In genomic region chr22:37428649-37429586, GRCh38 we compare ENCODE assay signal across 8 cellular contexts.
DNase-seq lines count a peak whose midpoint lies in the region; ATAC-seq and TF ChIP-seq lines count a peak whose summit lies in the region.

No MANE protein-coding gene starts in this region.

- TF ChIP-seq CTCF in AG10803 (conservative IDR thresholded peaks at IDR 0.05; ENCODE audit: low read length) = peak; percentile 76

- H3K36me3 Mint-ChIP-seq in activated naive CD8-positive, alpha-beta T cell treated with anti-CD3 and anti-CD28 coated beads, Interleukin-2, amount 50 U/mL, for 24 hours (ENCODE audit: low read depth) = peaks cover 4% of the 10 kb centered on the region

- peaks cover 9% of the 10 kb centered on the region for H3K9me3 ChIP-seq in HAP-1

- no peak overlapping the region for H3K27ac Mint-ChIP-seq in activated naive CD8-positive, alpha-beta T cell treated with anti-CD3 and anti-CD28 coated beads, Interleukin-2, amount 50 U/mL, for 24 hours

- in situ Hi-C loops in HAP-1 (cut with MboI; ENCODE audit: low sequenced_read_pairs) = no loop called here

- no peaks in the 10 kb centered on the region for H3K27me3 ChIP-seq in HAP-1 (ENCODE audit: low read depth)

- H3K4me1 ChIP-seq in HAP-1 = peaks cover 20% of the 10 kb centered on the region

- peak; percentile 53 for ATAC-seq in SK-N-SH treated with all-trans-retinoic acid at 6 μM for 48 hours
- no peak for ATAC-seq in activated naive CD8-positive, alpha-beta T cell treated with anti-CD3 and anti-CD28 coated beads, Interleukin-2, amount 50 U/mL, for 24 hours

- H3K4me3 Mint-ChIP-seq in activated naive CD8-positive, alpha-beta T cell treated with anti-CD3 and anti-CD28 coated beads, Interleukin-2, amount 50 U/mL, for 24 hours = no peak overlapping the region

- DNase-seq in AG10803 (ENCODE audit: low read depth) = peak; percentile 20
- DNase-seq in HAP-1 (ENCODE audit: low spot score in 2 of 2) = peak; percentile 51 to 82
- DNase-seq in activated naive CD8-positive, alpha-beta T cell treated with anti-CD3 and anti-CD28 coated beads, Interleukin-2, amount 50 U/mL, for 24 hours = peak; percentile 65
- peak; percentile 38 for DNase-seq in iris pigment epithelial cell (ENCODE audit: low read depth)
- DNase-seq in stimulated activated CD4-positive, alpha-beta T cell treated with anti-CD3 and anti-CD28 coated beads, TNF-alpha, amount 100 ng/mL, for 48 hours (ENCODE audit: low read depth in 3 of 3) = peak in 2 of 3 donors; percentile 26 to 43
- DNase-seq in NCI-H146 treated with DMSO at 0.1 percent for 48 hours (lab: John Stamatoyannopoulos, UW; ENCODE audit: unreplicated experiment) = no peak
- no peak for DNase-seq in NCI-H345 (lab: John Stamatoyannopoulos, UW)

- H3K36me3 ChIP-seq in HAP-1 (replicated peaks) = no peaks in the 10 kb centered on the region

- H3K4me1 Mint-ChIP-seq in activated naive CD8-positive, alpha-beta T cell treated with anti-CD3 and anti-CD28 coated beads, Interleukin-2, amount 50 U/mL, for 24 hours = peaks cover 30% of the 10 kb centered on the region

- H3K27me3 Mint-ChIP-seq in activated naive CD8-positive, alpha-beta T cell treated with anti-CD3 and anti-CD28 coated beads, Interleukin-2, amount 50 U/mL, for 24 hours = peaks cover 65% of the 10 kb centered on the region

- H3K4me3 ChIP-seq in AG10803 (ENCODE audit: low read length) (no peak overlapping the region), HAP-1 (no peak overlapping the region)

- H3K9me3 Mint-ChIP-seq in activated naive CD8-positive, alpha-beta T cell treated with anti-CD3 and anti-CD28 coated beads, Interleukin-2, amount 50 U/mL, for 24 hours = peaks cover 4% of the 10 kb centered on the region

TF ChIP-seq in SK-N-SH treated with all-trans-retinoic acid at 6 μM for 48 hours, 23 proteins besides CTCF, POLR2A, EP300 and RAD21:
- TF ChIP-seq TOX (CRISPR knock-in tag; IDR thresholded peaks at IDR 0.05; ENCODE audit: borderline replicate concordance) (no peak), POU6F1 (CRISPR knock-in tag; IDR thresholded peaks at IDR 0.05; ENCODE audit: borderline replicate concordance, low read depth) (no peak), ZFP3 (CRISPR knock-in tag; IDR thresholded peaks at IDR 0.05) (peak; percentile 99), TSHZ2 (CRISPR knock-in tag; IDR thresholded peaks at IDR 0.05) (no peak), PPARA (CRISPR knock-in tag; IDR thresholded peaks at IDR 0.05; ENCODE audit: borderline replicate concordance) (no peak), BACH2 (CRISPR knock-in tag; IDR thresholded peaks at IDR 0.05; ENCODE audit: borderline replicate concordance) (no peak), OSR1 (CRISPR knock-in tag; IDR thresholded peaks at IDR 0.05) (no peak), RARB (CRISPR knock-in tag; IDR thresholded peaks at IDR 0.05) (no peak)
TF ChIP-seq in SK-N-SH treated with all-trans-retinoic acid at 6 μM for 48 hours: peak in this region for 1.

Comparison
In these comparisons a context has a peak if more than half of its experiments do, and no peak if none do; other contexts are left out.
1. DNase-seq: peak in AG10803 (single experiment), HAP-1 (2 of 2), activated naive CD8-positive, alpha-beta T cell treated with anti-CD3 and anti-CD28 coated beads, Interleukin-2, amount 50 U/mL, for 24 hours (single experiment), iris pigment epithelial cell (single experiment) and stimulated activated CD4-positive, alpha-beta T cell treated with anti-CD3 and anti-CD28 coated beads, TNF-alpha, amount 100 ng/mL, for 48 hours (2 of 3); none in NCI-H146 treated with DMSO at 0.1 percent for 48 hours (single experiment) and NCI-H345 (single experiment).